In the genomic region with DNA sequence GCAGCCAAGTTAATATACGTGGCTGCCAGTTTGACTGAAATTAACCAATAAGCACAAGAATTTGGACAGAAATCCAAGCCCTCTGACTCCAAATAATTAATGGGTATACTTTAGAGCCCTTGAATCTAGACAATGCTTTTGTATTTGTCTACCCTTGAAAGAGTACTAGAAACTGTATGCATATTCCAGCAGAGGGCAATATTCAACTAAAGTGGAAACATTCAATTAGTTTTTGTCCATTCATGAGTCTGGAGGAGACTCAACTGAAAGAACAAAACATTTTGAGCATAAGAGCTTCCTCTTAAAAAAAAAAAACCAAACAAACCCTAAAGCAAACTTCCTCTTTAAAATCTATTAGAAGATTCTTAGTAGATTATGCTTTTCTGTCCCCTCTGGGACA, we compare ENCODE assay signal across 9 cellular contexts.
DNase-seq lines count a peak whose midpoint lies in the region; ATAC-seq lines count a peak whose summit lies in the region.
"Had no signal": no experiment of that assay in that cellular context is flagged by ENCODE, and none has a peak within 500 bp of the region (broad histone marks: within the 10 kb centered on the region; RNA-seq: fewer than 3 reads in every experiment).

No MANE protein-coding gene starts in this region.

- peaks cover 0 to 4% (median 2%) of the 10 kb centered on the region in 3 donors for H3K27me3 Mint-ChIP-seq in immature natural killer cell (ENCODE audit: low read depth in 3 of 3)

- peaks cover 0 to 32% of the 10 kb centered on the region in 2 experiments for H3K36me3 ChIP-seq in mesenchymal stem cell (ENCODE audit: control insufficient read depth in 1 of 2, insufficient read depth in 2 of 2, low read depth in 1 of 2, low read length in 2 of 2)

- H2BK5ac ChIP-seq in mesenchymal stem cell (ENCODE audit: low read depth, low read length, poor library complexity, severe bottlenecking) = no peak overlapping the region

- ATAC-seq in HG02870 (IDR thresholded peaks at IDR 0.05; ENCODE audit: unreplicated experiment) = no peak
- ATAC-seq in GM21786 (IDR thresholded peaks at IDR 0.05; ENCODE audit: unreplicated experiment) = no peak

- H4K8ac ChIP-seq in mesenchymal stem cell (ENCODE audit: low read length) = no peak overlapping the region

- no peak overlapping the region for H3K18ac ChIP-seq in mesenchymal stem cell (ENCODE audit: low read depth in 1 of 2, low read length in 2 of 2)

- H3K4me1 Mint-ChIP-seq in immature natural killer cell = no peaks in the 10 kb centered on the region
- H3K4me1 Mint-ChIP-seq: brain had no signal

- H3K9me3 Mint-ChIP-seq in immature natural killer cell = no peaks in the 10 kb centered on the region
- H3K9me3 Mint-ChIP-seq: brain had no signal

- no peak overlapping the region for H3K4me3 Mint-ChIP-seq in immature natural killer cell
- H3K4me3 Mint-ChIP-seq: brain had no signal

- H3K27ac ChIP-seq in mesenchymal stem cell (ENCODE audit: low read length, poor library complexity, severe bottlenecking) = no peak overlapping the region

- no peaks in the 10 kb centered on the region for H3K9me3 ChIP-seq in mesenchymal stem cell (ENCODE audit: control insufficient read depth, low read length)

- DNase-seq in DMS53 treated with DMSO at 0.1 percent for 48 hours (lab: John Stamatoyannopoulos, UW; ENCODE audit: unreplicated experiment) = peak; percentile 7
- peak; percentile 83 for DNase-seq in MV-4-11 (lab: John Stamatoyannopoulos, UW)
- peak; percentile 52 for DNase-seq in astrocyte of the hippocampus (ENCODE audit: low read depth, low spot score)
- peak; percentile 36 for DNase-seq in mesenchymal stem cell
- DNase-seq in NCI-H226 = no peak
- DNase-seq in immature natural killer cell = no peak

- no peak overlapping the region for H3K4me3 ChIP-seq in mesenchymal stem cell (ENCODE audit: insufficient read depth in 1 of 2, low read depth in 1 of 2, low read length in 2 of 2)

- H3K36me3 Mint-ChIP-seq in immature natural killer cell = peaks cover 0 to 7% (median 4%) of the 10 kb centered on the region in 3 donors
- H3K36me3 Mint-ChIP-seq: brain had no signal

- WGBS in mesenchymal stem cell = no CpG with 5 or more reads among the region's 1 CpG

- no peak overlapping the region for H4K91ac ChIP-seq in mesenchymal stem cell (ENCODE audit: low read length)

- no peak overlapping the region for H2BK120ac ChIP-seq in mesenchymal stem cell (ENCODE audit: low read depth, low read length)

- no peak overlapping the region for H3K27ac Mint-ChIP-seq in immature natural killer cell
- H3K27ac Mint-ChIP-seq: brain had no signal

- H3K79me1 ChIP-seq in mesenchymal stem cell (replicated peaks; ENCODE audit: low read length, poor library complexity, severe bottlenecking) = peaks cover 36% of the 10 kb centered on the region

- no peak overlapping the region for H2BK15ac ChIP-seq in mesenchymal stem cell (ENCODE audit: low read depth, poor library complexity, severe bottlenecking)

- no peak overlapping the region for H3K14ac ChIP-seq in mesenchymal stem cell (ENCODE audit: low read length in 2 of 2)

- H3K4ac ChIP-seq in mesenchymal stem cell (ENCODE audit: low read depth in 1 of 2, low read length in 2 of 2) = no peak overlapping the region

- no peak overlapping the region for H3K23ac ChIP-seq in mesenchymal stem cell (ENCODE audit: low read length in 2 of 2)

- no peak overlapping the region for H3K9ac ChIP-seq in mesenchymal stem cell (ENCODE audit: low read length)

- H3K4me2 ChIP-seq in mesenchymal stem cell (ENCODE audit: low read length, poor library complexity, severe bottlenecking) = no peak overlapping the region

- no peak overlapping the region for H2BK12ac ChIP-seq in mesenchymal stem cell (ENCODE audit: low read length in 2 of 2)

- no peaks in the 10 kb centered on the region for H3K27me3 ChIP-seq in mesenchymal stem cell (ENCODE audit: control insufficient read depth in 1 of 2, insufficient read depth in 1 of 2, low read length in 2 of 2)

- no peak overlapping the region for H2AFZ ChIP-seq in mesenchymal stem cell (ENCODE audit: low read depth, low read length)

- no peak overlapping the region for H2AK5ac ChIP-seq in mesenchymal stem cell (ENCODE audit: low read length, severe bottlenecking)

- H3K4me1 ChIP-seq in mesenchymal stem cell (ENCODE audit: control insufficient read depth, insufficient read depth, low read depth, low read length) = peaks cover 1% of the 10 kb centered on the region

Comparison
In these comparisons a context has a peak if more than half of its experiments do, and no peak if none do; other contexts are left out.
1. DNase-seq: peak in DMS53 treated with DMSO at 0.1 percent for 48 hours (single experiment), MV-4-11 (single experiment), astrocyte of the hippocampus (single experiment) and mesenchymal stem cell (single experiment); none in NCI-H226 (single experiment) and immature natural killer cell (0 of 3).